Comparison of ENCODE assay signal across 8 cellular contexts in the genomic region with DNA sequence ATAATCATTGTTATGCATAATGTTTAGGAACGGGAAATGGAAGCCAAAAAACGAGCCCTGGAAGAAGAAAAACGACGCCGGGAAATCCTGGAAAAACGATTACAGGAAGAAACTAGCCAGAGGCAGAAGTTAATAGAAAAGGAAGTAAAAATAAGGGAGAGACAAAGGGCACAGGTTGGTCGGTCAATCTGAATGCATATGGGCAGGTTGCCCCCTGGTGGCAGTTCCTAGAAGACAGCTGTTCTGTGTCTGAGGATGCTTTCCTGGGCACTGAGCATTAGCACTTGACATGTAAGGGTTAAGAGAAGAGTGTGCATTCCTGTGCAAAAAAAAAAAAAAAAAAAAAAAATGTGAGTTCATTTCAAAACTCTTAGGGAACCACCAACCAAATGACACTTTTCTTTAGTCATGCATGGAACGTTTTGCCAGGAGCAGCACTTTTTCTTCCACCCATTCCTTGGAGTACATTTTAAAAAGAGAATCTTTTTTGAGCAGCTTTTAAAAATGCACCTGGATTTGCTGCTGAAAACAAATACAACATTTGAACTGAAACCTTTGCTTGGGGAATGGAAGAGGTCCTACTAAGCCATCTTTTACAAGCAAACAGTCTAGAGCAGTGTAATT. TPM values are rescaled to one million over a fixed set of nuclear protein-coding genes. Genes with fewer than 3 reads are reported as not detected.
DNase-seq lines count a peak whose midpoint lies in the region; ATAC-seq and TF ChIP-seq lines count a peak whose summit lies in the region.

No MANE protein-coding gene starts in this region.

- intact Hi-C loops in colonic mucosa (cut with DNase I), result loop anchor here (2.0 kb wide), 2 partner anchors 251 to 299 kb away; no protein-coding TSS in a partner anchor
- intact Hi-C loops in lower leg skin (cut with DNase I; ENCODE audit: low total_unique reads), result loop anchor here (5.0 to 10.0 kb wide), 2 partner anchors 103 to 250 kb away; no protein-coding TSS in a partner anchor

- H3K36me3 ChIP-seq in colonic mucosa, result no peaks in the 10 kb centered on the region

- H3K4me3 ChIP-seq in colonic mucosa, result no peak overlapping the region
- H3K4me3 ChIP-seq in lower leg skin (ENCODE audit: low read depth, poor library complexity, severe bottlenecking), result no peak overlapping the region

- TF ChIP-seq CTCF in colonic mucosa (IDR thresholded peaks at IDR 0.05) (peak; percentile 90), lower leg skin (IDR thresholded peaks at IDR 0.05) (peak in 1 of 3 donors; percentile 91)

- no peaks in the 10 kb centered on the region for H3K4me1 ChIP-seq in colonic mucosa

- no peaks in the 10 kb centered on the region for H3K27me3 ChIP-seq in colonic mucosa

- WGBS in lower leg skin, 2 donors, result 5 to 6% methylated on average over 8 of the region's 8 CpGs

- no peak overlapping the region for H3K9ac ChIP-seq in colonic mucosa (ENCODE audit: low read depth in 2 of 2, low read length in 2 of 2)

- H3K9me3 ChIP-seq in colonic mucosa, result no peaks in the 10 kb centered on the region

- no peak overlapping the region for H3K27ac ChIP-seq in colonic mucosa

- ATAC-seq in GM19328 (IDR thresholded peaks at IDR 0.05; ENCODE audit: unreplicated experiment) (peak; percentile 91), HG03442 (IDR thresholded peaks at IDR 0.05; ENCODE audit: unreplicated experiment) (peak; percentile 95)

- DNase-seq in C1 segment of cervical spinal cord (lab: John Stamatoyannopoulos, UW) (peak in 11 of 14 donors; percentile 10 to 72 (median 41)), NCI-H510A treated with DMSO at 0.1 percent for 48 hours (lab: John Stamatoyannopoulos, UW) (peak; percentile 61), colonic mucosa (peak; percentile 92), lower leg skin (ENCODE audit: low spot score in 2 of 2) (peak; percentile 88 to 96)
- peak; percentile 76 to 87 for DNase-seq in activated CD4-positive, alpha-beta T cell treated with anti-CD3 and anti-CD28 coated beads for 4 hours
- DNase-seq in stimulated activated CD4-positive, alpha-beta T cell treated with anti-CD3 and anti-CD28 coated beads, TNF-alpha, amount 100 ng/mL, for 24 hours (ENCODE audit: low read depth in 3 of 3), result peak; percentile 67 to 78 (median 73)

- TF ChIP-seq POLR2A in lower leg skin (IDR thresholded peaks at IDR 0.05), result no peak

RNA-seq across cellular contexts. Expression of a gene that starts 11.1 kb away (rescaled TPM):
- 10 to 100 TPM; 27.8 to 31.7 TPM for total RNA-seq in colonic mucosa
- 10 to 100 TPM; 13.2 to 21.7 (median 16.8) TPM for total RNA-seq in lower leg skin

RNA-seq across cellular contexts. Expression of a gene that starts 31.0 kb away (rescaled TPM):
- total RNA-seq in colonic mucosa, result 1 to 10 TPM in 1 of 2 donors, not detected in 1; 1.8 TPM
- total RNA-seq in lower leg skin, result under 1 TPM in 2 of 4 donors, not detected in 2; 0.37 to 0.68 TPM

Comparison
In these comparisons a context has a peak if more than half of its experiments do, and no peak if none do; other contexts are left out.
1. DNase-seq: peak in every context shown above with its lines; median percentile 92 in colonic mucosa; 92 in lower leg skin; 82 in activated CD4-positive, alpha-beta T cell treated with anti-CD3 and anti-CD28 coated beads for 4 hours; 73 in stimulated activated CD4-positive, alpha-beta T cell treated with anti-CD3 and anti-CD28 coated beads, TNF-alpha, amount 100 ng/mL, for 24 hours; 61 in NCI-H510A treated with DMSO at 0.1 percent for 48 hours; 41 in C1 segment of cervical spinal cord.